Comparison of ENCODE assay signal across 15 cellular contexts in the genomic region with DNA sequence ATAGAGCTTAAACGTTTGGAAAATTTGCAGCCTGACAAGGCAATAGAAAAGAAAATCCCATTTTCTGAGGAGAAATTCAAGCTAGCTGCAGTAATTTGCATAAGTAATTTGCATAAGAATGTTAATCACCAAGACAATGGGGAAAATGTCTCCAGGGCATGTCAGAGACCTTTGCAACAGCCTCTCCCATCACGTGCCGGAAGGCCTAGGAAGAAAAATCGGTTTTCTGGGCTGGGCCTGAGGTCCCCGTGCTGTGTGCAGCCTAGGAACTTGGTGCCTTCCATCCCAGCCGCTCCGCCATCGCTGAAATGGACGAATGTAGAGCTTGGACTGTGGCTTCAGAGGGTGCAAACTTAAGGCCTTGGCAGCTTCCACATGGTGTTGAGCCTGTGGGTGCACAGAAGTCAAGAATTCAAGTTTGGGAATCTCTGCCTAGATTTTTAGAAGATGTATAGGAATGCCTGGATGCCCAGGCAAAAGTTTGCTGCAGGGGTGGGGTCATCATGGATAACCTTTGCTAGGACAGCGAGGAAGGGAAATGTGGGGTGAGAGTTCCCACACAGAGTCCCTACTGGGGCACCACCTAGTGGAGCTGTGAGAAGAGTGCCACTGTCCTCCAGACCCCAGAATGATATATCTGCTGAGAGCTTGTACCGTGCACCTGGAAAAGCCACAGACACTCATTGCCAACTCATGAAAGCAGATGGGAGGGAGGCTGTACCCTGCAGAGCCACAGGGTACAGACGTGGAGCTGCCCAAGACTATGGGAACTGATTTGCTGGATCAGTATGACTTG.
A peak's percentile ranks its signal among the peaks of the same experiment; 100 is the strongest.
DNase-seq lines count a peak whose midpoint lies in the region; ATAC-seq, FAIRE-seq and TF ChIP-seq lines count a peak whose summit lies in the region.
"Had no signal": no experiment of that assay in that cellular context is flagged by ENCODE, and none has a peak within 500 bp of the region (broad histone marks: within the 10 kb centered on the region; RNA-seq: fewer than 3 reads in every experiment).

No MANE protein-coding gene starts in this region.

- no peak overlapping the region for H3K18ac ChIP-seq in IMR-90 (ENCODE audit: low read depth, low read length)

- H3K4me3 ChIP-seq in GM12864 (ENCODE audit: low read depth, low read length) (no peak overlapping the region), IMR-90 (ENCODE audit: insufficient read depth, low read depth, low read length) (no peak overlapping the region), HepG2 (replicated peaks in 1 of 3; ENCODE audit: insufficient read depth in 1 of 3, low read depth in 2 of 3, low read length in 3 of 3) (no peak overlapping the region), thyroid gland (replicated peaks in 1 of 3) (no peak overlapping the region), breast epithelium (no peak overlapping the region)
- H3K4me3 ChIP-seq: Peyer's patch had no signal

- H4K8ac ChIP-seq in IMR-90 (ENCODE audit: low read depth in 2 of 2, low read length in 2 of 2) = no peak overlapping the region

- TF ChIP-seq POLR2A in IMR-90 (IDR thresholded peaks at IDR 0.05; ENCODE audit: low read depth, low read length) = no peak
- TF ChIP-seq POLR2A in HepG2 (IDR thresholded peaks at IDR 0.05; ENCODE audit: insufficient read depth in 1 of 2, low read depth in 2 of 2, low read length in 2 of 2) = no peak
- TF ChIP-seq POLR2A in thyroid gland (IDR thresholded peaks at IDR 0.05) = no peak
- no peak for TF ChIP-seq POLR2A in breast epithelium (IDR thresholded peaks at IDR 0.05)

- DNase-seq in GM12864 (ENCODE audit: low read depth) (no peak), IMR-90 (no peak), WTC11 (ENCODE audit: low spot score) (peak; percentile 67), HepG2 (ENCODE audit: low spot score) (no peak), thyroid gland (no peak), KG1 (lab: John Stamatoyannopoulos, UW) (no peak), breast epithelium (ENCODE audit: low spot score in 2 of 2) (no peak)
- DNase-seq: activated CD8-positive, alpha-beta memory T cell treated with anti-CD3 and anti-CD28 coated beads for 24 hours; kidney glomerular epithelial cell; naive B cell; NCI-H2171; Peyer's patch; T-helper 9 cell had no signal

- no peak overlapping the region for H3K4me2 ChIP-seq in IMR-90 (ENCODE audit: low read depth, low read length)
- H3K4me2 ChIP-seq in HepG2 (ENCODE audit: low read depth, low read length) = no peak overlapping the region

- CTCF ChIA-PET in IMR-90 (lab: Yijun Ruan, JAX) (interaction anchor here (1.0 kb wide), 1 partner anchor 10 kb away, joined by 3 read pairs; no protein-coding TSS in a partner anchor), WTC11 (lab: Charles Lee) (interaction anchor here (0.9 to 1.6 kb wide), 3 partner anchors 86 to 164 kb away, joined by 3 to 10 read pairs (median 3); a partner anchor contains a TSS), HepG2 (lab: Yijun Ruan, JAX; ENCODE audit: low intra/inter-chr PET ratio, low total read pairs) (no interaction called here)

- peaks cover 81% of the 10 kb centered on the region for H3K36me3 Mint-ChIP-seq in WTC11
- H3K36me3 Mint-ChIP-seq: activated naive CD4-positive, alpha-beta T cell treated with anti-CD3 and anti-CD28 coated beads, Interleukin-2, amount 50 U/mL, for 24 hours; naive B cell had no signal

- H4K5ac ChIP-seq in IMR-90 (ENCODE audit: low read depth, low read length) = no peak overlapping the region

- H2BK120ac ChIP-seq in IMR-90 (ENCODE audit: low read depth, low read length) = no peak overlapping the region

- dilution Hi-C loops in IMR-90 (cut with HindIII; ENCODE audit: low sequenced_read_pairs, unreplicated experiment) = no loop called here

- in situ Hi-C loops in IMR-90 (cut with MboI; ENCODE audit: low sequenced_read_pairs) (no loop called here), HepG2 (cut with HindIII; ENCODE audit: extremely low pct_ligation_motif_present, low pct_unique_long_range_greater_than_20kb) (no loop called here)

- intact Hi-C loops in IMR-90 (cut with micrococcal nuclease) (no loop called here), HepG2 (cut with micrococcal nuclease; ENCODE audit: unreplicated experiment) (loop anchor here (10.0 kb wide), 1 partner anchor 1592 kb away; no protein-coding TSS in a partner anchor), thyroid gland (cut with DNase I) (no loop called here), breast epithelium (cut with DNase I; ENCODE audit: low total_unique reads) (no loop called here)

- H3K36me3 ChIP-seq in IMR-90 (ENCODE audit: control insufficient read depth, insufficient read depth, low read length) (no peaks in the 10 kb centered on the region), HepG2 (replicated peaks in 1 of 2; ENCODE audit: control insufficient read depth in 1 of 2, insufficient read depth in 2 of 2, low read length in 2 of 2) (no peaks in the 10 kb centered on the region), thyroid gland (no peaks in the 10 kb centered on the region), breast epithelium (no peaks in the 10 kb centered on the region)
- H3K36me3 ChIP-seq: Peyer's patch had no signal

- no peak overlapping the region for H2AFZ ChIP-seq in IMR-90 (replicated peaks; ENCODE audit: low read length, poor library complexity)
- H2AFZ ChIP-seq in HepG2 (ENCODE audit: low read length) = no peak overlapping the region

- no peak for FAIRE-seq in HepG2 (lab: Jason Lieb, UNC)

- H3K4me1 ChIP-seq in IMR-90 (ENCODE audit: control insufficient read depth, insufficient read depth, low read length) (no peaks in the 10 kb centered on the region; the same call in 1 of the 2 replicates), HepG2 (ENCODE audit: insufficient read depth, low read length) (no peaks in the 10 kb centered on the region), thyroid gland (no peaks in the 10 kb centered on the region), breast epithelium (no peaks in the 10 kb centered on the region)
- H3K4me1 ChIP-seq: Peyer's patch had no signal

- no peak for TF ChIP-seq EP300 in HepG2 (IDR thresholded peaks at IDR 0.05; ENCODE audit: low read depth in 2 of 2, low read length in 2 of 2)
- no peak for TF ChIP-seq EP300 in HepG2 (CRISPR knock-in tag; IDR thresholded peaks at IDR 0.05; ENCODE audit: borderline replicate concordance)

- no peak overlapping the region for H2AK5ac ChIP-seq in IMR-90 (ENCODE audit: low read depth, low read length)

- H3K4me3 Mint-ChIP-seq in WTC11 = peak overlapping the region; percentile 14; the same call in 1 of the 2 replicates
- H3K4me3 Mint-ChIP-seq: activated naive CD4-positive, alpha-beta T cell treated with anti-CD3 and anti-CD28 coated beads, Interleukin-2, amount 50 U/mL, for 24 hours; naive B cell had no signal

- H4K20me1 ChIP-seq in IMR-90 (ENCODE audit: insufficient read depth, low read length) (no peaks in the 10 kb centered on the region), HepG2 (ENCODE audit: insufficient read depth, low read length) (no peaks in the 10 kb centered on the region)

- BruUV-seq in IMR-90 (replicated peaks; lab: Mats Ljungman, UMichigan) = no TSS peak
- no TSS peak for BruUV-seq in HepG2 (replicated peaks; lab: Mats Ljungman, UMichigan)

- H2BK15ac ChIP-seq in IMR-90 (ENCODE audit: low read depth, low read length) = no peak overlapping the region

- TF ChIP-seq RAD21 in IMR-90 (IDR thresholded peaks at IDR 0.05; ENCODE audit: low read length) (no peak), HepG2 (CRISPR knock-in tag; IDR thresholded peaks at IDR 0.05) (no peak)

- H3K14ac ChIP-seq in IMR-90 (replicated peaks; ENCODE audit: low read depth, low read length) = no peak overlapping the region

- H3K9ac ChIP-seq in IMR-90 (ENCODE audit: low read depth, low read length) (no peak overlapping the region), HepG2 (ENCODE audit: insufficient read depth, low read depth, low read length) (no peak overlapping the region)

- peaks cover 75% of the 10 kb centered on the region for H3K9me3 Mint-ChIP-seq in WTC11
- H3K9me3 Mint-ChIP-seq: activated naive CD4-positive, alpha-beta T cell treated with anti-CD3 and anti-CD28 coated beads, Interleukin-2, amount 50 U/mL, for 24 hours had no signal

- H3K79me2 ChIP-seq in HepG2 (ENCODE audit: insufficient read depth, low read length) = no peaks in the 10 kb centered on the region

- H3K4me1 Mint-ChIP-seq in WTC11 = peaks cover 57% of the 10 kb centered on the region
- H3K4me1 Mint-ChIP-seq: activated naive CD4-positive, alpha-beta T cell treated with anti-CD3 and anti-CD28 coated beads, Interleukin-2, amount 50 U/mL, for 24 hours; naive B cell had no signal

- H2BK5ac ChIP-seq in IMR-90 (ENCODE audit: low read depth, low read length, poor library complexity, severe bottlenecking) = no peak overlapping the region

- peaks cover 2% of the 10 kb centered on the region; the same call in 1 of the 2 replicates for H3K27me3 Mint-ChIP-seq in WTC11 (ENCODE audit: low read depth)
- H3K27me3 Mint-ChIP-seq: activated naive CD4-positive, alpha-beta T cell treated with anti-CD3 and anti-CD28 coated beads, Interleukin-2, amount 50 U/mL, for 24 hours; naive B cell had no signal

- 92% methylated on average over 5 of the region's 12 CpGs; no CpG with 5 or more reads in 1 of the 2 experiments for WGBS in IMR-90 (ENCODE audit: extremely low coverage in 2 of 2, insufficient read length in 1 of 2), 2 experiments
- 37% methylated on average over 10 of the region's 12 CpGs for WGBS in HepG2 (ENCODE audit: low lambda C conversion rate)
- 83 to 94% methylated on average over 12 of the region's 12 CpGs for WGBS in thyroid gland, 2 donors

- peak overlapping the region; percentile 95 for H3K27ac Mint-ChIP-seq in WTC11
- H3K27ac Mint-ChIP-seq: activated naive CD4-positive, alpha-beta T cell treated with anti-CD3 and anti-CD28 coated beads, Interleukin-2, amount 50 U/mL, for 24 hours; naive B cell had no signal

- no peak overlapping the region for H4K91ac ChIP-seq in IMR-90 (ENCODE audit: insufficient read depth, low read depth, low read length)

- peak; percentile 44 for TF ChIP-seq CTCF in GM12864 (IDR thresholded peaks at IDR 0.05; ENCODE audit: low read depth, low read length, missing control alignments)
- TF ChIP-seq CTCF in IMR-90 (conservative IDR thresholded peaks at IDR 0.05; ENCODE audit: low read depth, low read length) = peak; percentile 24
- TF ChIP-seq CTCF in WTC11 (IDR thresholded peaks at IDR 0.05) = 0 out of 2 replicates have a peak, but pooled peaks have one; percentile 32
- peak; percentile 38 for TF ChIP-seq CTCF in HepG2 (CRISPR knock-in tag; IDR thresholded peaks at IDR 0.05)
- no peak for TF ChIP-seq CTCF in thyroid gland (IDR thresholded peaks at IDR 0.05)
- TF ChIP-seq CTCF in breast epithelium (IDR thresholded peaks at IDR 0.05) = no peak

- ATAC-seq in IMR-90 (ENCODE audit: low read depth) = no peak
- ATAC-seq in WTC11 = peak; percentile 97
- peak; percentile 74 for ATAC-seq in HepG2
- no peak for ATAC-seq in HG02610 (IDR thresholded peaks at IDR 0.05; ENCODE audit: unreplicated experiment)

- H3K27ac ChIP-seq in IMR-90 (ENCODE audit: insufficient read depth, low read length) (no peak overlapping the region), HepG2 (ENCODE audit: extremely low read length, insufficient read depth, low read length) (no peak overlapping the region), thyroid gland (no peak overlapping the region), breast epithelium (no peak overlapping the region)
- H3K27ac ChIP-seq: Peyer's patch had no signal

- H3K27me3 ChIP-seq in IMR-90 (ENCODE audit: control insufficient read depth, insufficient read depth, low read length) (no peaks in the 10 kb centered on the region), HepG2 (ENCODE audit: control insufficient read depth in 1 of 2, insufficient read depth in 2 of 2, low read length in 2 of 2) (no peaks in the 10 kb centered on the region), thyroid gland (no peaks in the 10 kb centered on the region), breast epithelium (no peaks in the 10 kb centered on the region)
- H3K27me3 ChIP-seq: Peyer's patch had no signal

- peaks cover 3% of the 10 kb centered on the region for H3K9me1 ChIP-seq in IMR-90 (ENCODE audit: insufficient read depth, low read length)

- no peak overlapping the region for H3K4ac ChIP-seq in IMR-90 (ENCODE audit: low read depth, low read length)

- H3K9me3 ChIP-seq in IMR-90 (ENCODE audit: control insufficient read depth, insufficient read depth, low read length) = no peaks in the 10 kb centered on the region
- no peaks in the 10 kb centered on the region for H3K9me3 ChIP-seq in HepG2 (ENCODE audit: low read length)
- no peaks in the 10 kb centered on the region for H3K9me3 ChIP-seq in thyroid gland
- H3K9me3 ChIP-seq in breast epithelium = peaks cover 3 to 4% of the 10 kb centered on the region in 2 donors
- H3K9me3 ChIP-seq: Peyer's patch had no signal

- POLR2A ChIA-PET in IMR-90 (lab: Charles Lee; ENCODE audit: unreplicated experiment) = no interaction called here
- POLR2A ChIA-PET in WTC11 (lab: Charles Lee) = interaction anchor here (0.9 kb wide), 1 partner anchor 164 kb away, joined by 3 read pairs; a partner anchor contains a TSS
- POLR2A ChIA-PET in HepG2 (lab: Yijun Ruan, JAX) = no interaction called here

- no peak overlapping the region for H3K56ac ChIP-seq in IMR-90 (ENCODE audit: extremely low read depth, insufficient read depth, low read length)

- no peak overlapping the region for H2AK9ac ChIP-seq in IMR-90 (replicated peaks; ENCODE audit: low read depth, low read length, poor library complexity)

- no peak overlapping the region for H3K23ac ChIP-seq in IMR-90 (ENCODE audit: low read depth, low read length)

- no peak overlapping the region for H2BK20ac ChIP-seq in IMR-90 (ENCODE audit: low read depth, low read length)

- peaks cover 10 to 34% of the 10 kb centered on the region in 2 experiments; a peak in 3 of 4 replicates for H3K79me1 ChIP-seq in IMR-90 (ENCODE audit: low read depth in 1 of 2, low read length in 2 of 2)

Comparison
In these comparisons a context has a peak if more than half of its experiments do, and no peak if none do; other contexts are left out.
1. CTCF ChIP-seq: peak in GM12864 (single experiment), IMR-90 (single experiment), WTC11 (single experiment) and HepG2 (single experiment); none in thyroid gland (0 of 6) and breast epithelium (0 of 3).
2. ATAC-seq: peak in WTC11 (single experiment) and HepG2 (single experiment); none in IMR-90 (single experiment) and HG02610 (single experiment).